Comparison of ENCODE assay signal across 28 cellular contexts in genomic region chrX:129039176-129039575, GRCh38.
"Had no signal": no experiment of that assay in that cellular context is flagged by ENCODE, and none has a peak within 500 bp of the region (broad histone marks: within the 10 kb centered on the region; RNA-seq: fewer than 3 reads in every experiment).

No MANE protein-coding gene starts in this region.

- H3K36me3 Mint-ChIP-seq: activated naive CD8-positive, alpha-beta T cell; brain had no signal

- H3K4me3 ChIP-seq: K562, SK-N-MC had no signal

- ATAC-seq: activated CD4-positive, alpha-beta T cell treated with anti-CD3 and anti-CD28 coated beads for 36 hours; activated T-helper 17 cell treated with anti-CD3 and anti-CD28 coated beads, Interleukin-2, amount 50 U/mL, for 72 hours; K562; Panc1; Right ventricle myocardium inferior had no signal

- H3K27ac ChIP-seq: SK-N-MC, VCaP had no signal

- H3K27ac Mint-ChIP-seq: activated CD4-positive, alpha-beta memory T cell treated with anti-CD3 and anti-CD28 coated beads, Interleukin-2, amount 10 ng/mL, durations not matched to agents 7 days and 5 days; activated CD4-positive, alpha-beta T cell treated with anti-CD3 and anti-CD28 coated beads for 36 hours; activated naive CD4-positive, alpha-beta T cell treated with anti-CD3 and anti-CD28 coated beads for 36 hours; activated naive CD8-positive, alpha-beta T cell; activated T-helper 17 cell treated with anti-CD3 and anti-CD28 coated beads, Interleukin-2, amount 50 U/mL, for 72 hours; brain had no signal

- H3K9me3 Mint-ChIP-seq: activated CD4-positive, alpha-beta memory T cell treated with anti-CD3 and anti-CD28 coated beads, Interleukin-2, amount 10 ng/mL, durations not matched to agents 7 days and 5 days; activated naive CD4-positive, alpha-beta T cell treated with anti-CD3 and anti-CD28 coated beads for 36 hours; activated T-helper 17 cell treated with anti-CD3 and anti-CD28 coated beads, Interleukin-2, amount 50 U/mL, for 72 hours; central memory CD8-positive, alpha-beta T cell had no signal

- H3K27me3 Mint-ChIP-seq: activated CD4-positive, alpha-beta memory T cell treated with anti-CD3 and anti-CD28 coated beads, Interleukin-2, amount 10 ng/mL, durations not matched to agents 7 days and 5 days; activated CD4-positive, alpha-beta T cell treated with anti-CD3 and anti-CD28 coated beads for 36 hours; activated naive CD8-positive, alpha-beta T cell; activated T-helper 17 cell treated with anti-CD3 and anti-CD28 coated beads, Interleukin-2, amount 50 U/mL, for 72 hours; brain; central memory CD8-positive, alpha-beta T cell had no signal

- DNase-seq: activated CD4-positive, alpha-beta memory T cell treated with anti-CD3 and anti-CD28 coated beads, Interleukin-2, amount 10 ng/mL, durations not matched to agents 7 days and 5 days; activated CD4-positive, alpha-beta T cell treated with anti-CD3 and anti-CD28 coated beads for 36 hours; activated CD4-positive, alpha-beta T cell treated with anti-CD3 and anti-CD28 coated beads, Interleukin-2, amount 50 U/mL, for 1 hour; activated gamma-delta T cell; activated naive CD4-positive, alpha-beta T cell treated with anti-CD3 and anti-CD28 coated beads for 36 hours; activated T-cell treated with anti-CD3 and anti-CD28 coated beads for 4 hours; activated T-cell treated with anti-CD3 and anti-CD28 coated beads, Interleukin-2, amount 50 U/mL, for 48 hours; amygdala; Kasumi-1; NCI-H1105 treated with DMSO at 0.1 percent for 48 hours; NCI-H1694 treated with DMSO at 0.1 percent for 48 hours; NCI-H2029 treated with DMSO at 0.1 percent for 48 hours; NCI-H2171 treated with DMSO at 0.1 percent for 48 hours; NCI-H226; NCI-H526; NK-92 treated with Interleukin-12 subunit alpha and Interleukin-12 subunit beta, amount 100 ng/mL, for 24 hours; OCI-M1; RPMI8226; T-helper 1 cell had no signal

- H3K4me1 Mint-ChIP-seq: activated CD4-positive, alpha-beta memory T cell treated with anti-CD3 and anti-CD28 coated beads, Interleukin-2, amount 10 ng/mL, durations not matched to agents 7 days and 5 days; activated CD4-positive, alpha-beta T cell treated with anti-CD3 and anti-CD28 coated beads for 36 hours; activated T-helper 17 cell treated with anti-CD3 and anti-CD28 coated beads, Interleukin-2, amount 50 U/mL, for 72 hours; brain; central memory CD8-positive, alpha-beta T cell had no signal

- H3K4me3 Mint-ChIP-seq: activated CD4-positive, alpha-beta memory T cell treated with anti-CD3 and anti-CD28 coated beads, Interleukin-2, amount 10 ng/mL, durations not matched to agents 7 days and 5 days; activated CD4-positive, alpha-beta T cell treated with anti-CD3 and anti-CD28 coated beads for 36 hours; activated naive CD4-positive, alpha-beta T cell treated with anti-CD3 and anti-CD28 coated beads for 36 hours; activated naive CD8-positive, alpha-beta T cell; activated T-helper 17 cell treated with anti-CD3 and anti-CD28 coated beads, Interleukin-2, amount 50 U/mL, for 72 hours; brain; central memory CD8-positive, alpha-beta T cell had no signal
